Comparison of ENCODE assay signal across 19 cellular contexts in the genomic region with DNA sequence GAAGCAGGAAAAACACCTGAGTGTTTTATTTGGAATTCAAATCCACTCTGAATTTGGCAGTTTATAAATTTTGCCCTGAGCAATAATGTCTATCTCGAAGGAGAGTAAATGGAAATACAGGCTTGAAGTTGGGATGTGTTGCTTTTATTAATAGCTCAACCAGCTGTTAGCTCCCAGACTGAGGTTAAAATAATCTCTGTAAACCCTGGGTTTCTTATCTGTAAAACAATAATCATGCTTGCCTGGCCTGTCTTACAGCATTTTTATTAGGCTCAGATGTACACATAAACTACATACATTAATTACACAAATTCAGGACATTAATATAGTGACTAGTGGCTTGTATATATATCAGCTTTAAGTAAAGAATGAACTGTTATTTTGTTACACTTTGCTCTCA.
DNase-seq lines count a peak whose midpoint lies in the region; ATAC-seq and TF ChIP-seq lines count a peak whose summit lies in the region.
"Had no signal": no experiment of that assay in that cellular context is flagged by ENCODE, and none has a peak within 500 bp of the region (broad histone marks: within the 10 kb centered on the region; RNA-seq: fewer than 3 reads in every experiment).

No MANE protein-coding gene starts in this region.

- 10 to 22% methylated on average over 1 of the region's 1 CpG for WGBS in body of pancreas, 2 donors

- peak overlapping the region in 1 of 2 donors; percentile 28 for H3K4me3 Mint-ChIP-seq in stimulated activated naive B cell treated with anti-CD40 and anti-IgM and Interleukin-4, amounts not matched to agents 10 μg/mL and 1 μg/mL and 100 μg/mL, for 72 hours
- H3K4me3 Mint-ChIP-seq: activated naive CD8-positive, alpha-beta T cell treated with anti-CD3 and anti-CD28 coated beads for 36 hours; activated T-cell treated with anti-CD3 and anti-CD28 coated beads, Interleukin-2, amount 50 U/mL, for 24 hours; central memory CD8-positive, alpha-beta T cell; immature natural killer cell had no signal

- TF ChIP-seq CTCF in body of pancreas (IDR thresholded peaks at IDR 0.05) (no peak), left lung (IDR thresholded peaks at IDR 0.05) (no peak)

- H3K4me1 Mint-ChIP-seq in stimulated activated naive B cell treated with anti-CD40 and anti-IgM and Interleukin-4, amounts not matched to agents 10 μg/mL and 1 μg/mL and 100 μg/mL, for 72 hours: peaks cover 71 to 89% of the 10 kb centered on the region in 2 donors

- H3K36me3 Mint-ChIP-seq in stimulated activated naive B cell treated with anti-CD40 and anti-IgM and Interleukin-4, amounts not matched to agents 10 μg/mL and 1 μg/mL and 100 μg/mL, for 72 hours: peaks cover 34 to 59% of the 10 kb centered on the region in 2 donors

- H3K27ac Mint-ChIP-seq in stimulated activated naive B cell treated with anti-CD40 and anti-IgM and Interleukin-4, amounts not matched to agents 10 μg/mL and 1 μg/mL and 100 μg/mL, for 72 hours: peak overlapping the region; percentile 59
- H3K27ac Mint-ChIP-seq: activated naive CD8-positive, alpha-beta T cell treated with anti-CD3 and anti-CD28 coated beads for 36 hours; activated T-cell treated with anti-CD3 and anti-CD28 coated beads, Interleukin-2, amount 50 U/mL, for 24 hours had no signal

- DNase-seq in HT-29 (ENCODE audit: low spot score) (peak; percentile 12), body of pancreas (no peak), left lung (no peak), DMS79 (lab: John Stamatoyannopoulos, UW) (no peak), UCSD-AML1 (lab: John Stamatoyannopoulos, UW; ENCODE audit: unreplicated experiment) (no peak), NCI-H446 treated with DMSO at 0.1 percent for 48 hours (lab: John Stamatoyannopoulos, UW) (no peak)
- DNase-seq in stimulated activated naive B cell treated with anti-CD40 and anti-IgM and Interleukin-4, amounts not matched to agents 10 μg/mL and 1 μg/mL and 100 μg/mL, for 72 hours: no peak
- no peak for DNase-seq in stimulated activated CD4-positive, alpha-beta T cell treated with anti-CD3 and anti-CD28 coated beads, Interleukin-4, amount 100 ng/mL, for 24 hours
- DNase-seq: activated CD4-positive, alpha-beta T cell treated with anti-CD3 and anti-CD28 coated beads, Interleukin-2, amount 50 U/mL, for 48 hours; activated naive CD8-positive, alpha-beta T cell treated with anti-CD3 and anti-CD28 coated beads for 36 hours; activated T-cell treated with anti-CD3 and anti-CD28 coated beads, Interleukin-2, amount 50 U/mL, for 24 hours; GDM1; immature natural killer cell; KG1; NCI-H1105; stimulated activated CD4-positive, alpha-beta T cell treated with anti-CD3 and anti-CD28 coated beads, Interleukin-12 subunit alpha, Interleukin-12 subunit beta, amount 100 ng/mL, for 4 hours had no signal

- H3K27me3 ChIP-seq in body of pancreas: no peaks in the 10 kb centered on the region
- H3K27me3 ChIP-seq in left lung: no peaks in the 10 kb centered on the region
- H3K27me3 ChIP-seq: foreskin keratinocyte had no signal

- no peaks in the 10 kb centered on the region for H3K36me3 ChIP-seq in body of pancreas (replicated peaks in 1 of 2; ENCODE audit: insufficient read depth in 1 of 2, low read depth in 2 of 2)
- no peaks in the 10 kb centered on the region for H3K36me3 ChIP-seq in left lung

- ATAC-seq in body of pancreas (no peak), left lung (peak; percentile 3)
- ATAC-seq in stimulated activated naive B cell treated with anti-CD40 and anti-IgM and Interleukin-4, amounts not matched to agents 10 μg/mL and 1 μg/mL and 100 μg/mL, for 72 hours (replicated peaks): no peak
- ATAC-seq: foreskin keratinocyte had no signal

- peak overlapping the region; percentile 21 to 72 (median 66) for H3K27ac ChIP-seq in body of pancreas
- H3K27ac ChIP-seq in left lung: peak overlapping the region; percentile 10 to 26
- H3K27ac ChIP-seq: foreskin keratinocyte had no signal

- no peaks in the 10 kb centered on the region for H3K9me3 ChIP-seq in body of pancreas
- H3K9me3 ChIP-seq in left lung: no peaks in the 10 kb centered on the region

- peaks cover 2 to 5% of the 10 kb centered on the region in 2 donors for H3K9me3 Mint-ChIP-seq in stimulated activated naive B cell treated with anti-CD40 and anti-IgM and Interleukin-4, amounts not matched to agents 10 μg/mL and 1 μg/mL and 100 μg/mL, for 72 hours
- H3K9me3 Mint-ChIP-seq: activated T-cell treated with anti-CD3 and anti-CD28 coated beads, Interleukin-2, amount 50 U/mL, for 24 hours; central memory CD8-positive, alpha-beta T cell; immature natural killer cell; stimulated activated naive CD8-positive, alpha-beta T cell treated with anti-CD3 and anti-CD28 coated beads, Interleukin-15, Interleukin-2, amounts not matched to agents 100 ng/mL and 50 ng/mL, for 24 hours had no signal

- intact Hi-C loops in body of pancreas (cut with DNase I) (no loop called here), left lung (cut with DNase I) (no loop called here)

- no peak overlapping the region for H3K4me3 ChIP-seq in body of pancreas
- no peak overlapping the region for H3K4me3 ChIP-seq in left lung

- TF ChIP-seq POLR2A in body of pancreas (IDR thresholded peaks at IDR 0.05): no peak

- no peaks in the 10 kb centered on the region for H3K27me3 Mint-ChIP-seq in stimulated activated naive B cell treated with anti-CD40 and anti-IgM and Interleukin-4, amounts not matched to agents 10 μg/mL and 1 μg/mL and 100 μg/mL, for 72 hours
- H3K27me3 Mint-ChIP-seq: activated naive CD8-positive, alpha-beta T cell treated with anti-CD3 and anti-CD28 coated beads for 36 hours; activated T-cell treated with anti-CD3 and anti-CD28 coated beads, Interleukin-2, amount 50 U/mL, for 24 hours; central memory CD8-positive, alpha-beta T cell; stimulated activated naive CD8-positive, alpha-beta T cell treated with anti-CD3 and anti-CD28 coated beads, Interleukin-15, Interleukin-2, amounts not matched to agents 100 ng/mL and 50 ng/mL, for 24 hours had no signal

- H3K4me1 ChIP-seq in body of pancreas: peaks cover 92% of the 10 kb centered on the region
- peaks cover 15 to 39% of the 10 kb centered on the region in 2 donors for H3K4me1 ChIP-seq in left lung
- H3K4me1 ChIP-seq: foreskin keratinocyte had no signal
